Comparison of ENCODE assay signal across 18 cellular contexts in the genomic region with DNA sequence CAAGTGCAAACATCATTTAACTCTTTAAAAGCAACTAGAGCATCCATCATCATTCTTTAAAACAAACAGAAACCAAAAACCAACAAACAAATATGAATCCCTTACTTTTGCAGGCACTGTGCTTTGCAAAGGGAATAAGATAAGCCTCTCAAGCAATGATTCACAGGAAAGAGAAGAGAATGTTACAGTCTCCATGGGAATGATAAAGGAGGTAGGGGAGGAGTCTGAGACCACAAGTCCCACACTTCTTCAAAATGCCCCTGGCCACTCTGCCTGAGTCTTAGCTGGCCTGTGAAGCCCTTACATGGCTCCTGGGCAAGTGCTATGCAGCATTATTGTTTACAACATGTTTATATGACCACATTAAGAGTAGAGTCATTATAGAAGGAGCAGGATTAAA.
A peak's percentile ranks its signal among the peaks of the same experiment; 100 is the strongest.
DNase-seq lines count a peak whose midpoint lies in the region; ATAC-seq and TF ChIP-seq lines count a peak whose summit lies in the region.
"Had no signal": no experiment of that assay in that cellular context is flagged by ENCODE, and none has a peak within 500 bp of the region (broad histone marks: within the 10 kb centered on the region; RNA-seq: fewer than 3 reads in every experiment).

No MANE protein-coding gene starts in this region.

- H3K4me1 ChIP-seq in smooth muscle cell (ENCODE audit: low read depth) = peaks cover 13% of the 10 kb centered on the region

- intact Hi-C loops in posterior vena cava (cut with DNase I) = no loop called here

- H3K4me3 ChIP-seq in choroid plexus epithelial cell (ENCODE audit: low read depth, low read length) (no peak overlapping the region), smooth muscle cell (no peak overlapping the region)

- H3K27ac ChIP-seq in smooth muscle cell (ENCODE audit: low read depth) = peak overlapping the region; percentile 14
- H3K27ac ChIP-seq in substantia nigra (ENCODE audit: low read depth, low read length, poor library complexity, severe bottlenecking) = no peak overlapping the region

- H3F3A ChIP-seq in smooth muscle cell (ENCODE audit: low read depth) = no peaks in the 10 kb centered on the region

- H3K9ac ChIP-seq in smooth muscle cell (ENCODE audit: low read depth) = no peak overlapping the region

- H2AFZ ChIP-seq in smooth muscle cell (ENCODE audit: low read depth) = no peak overlapping the region

- no peak for ATAC-seq in stimulated activated naive CD8-positive, alpha-beta T cell treated with anti-CD3 and anti-CD28 coated beads, Interleukin-15, Interleukin-2, amounts not matched to agents 100 U/mL and 50 U/mL, for 24 hours
- ATAC-seq: effector memory CD8-positive, alpha-beta T cell; stimulated activated memory B cell treated with anti-CD40 and anti-IgM and Interleukin-4, amounts not matched to agents 10 μg/mL and 1 μg/mL and 100 μg/mL, for 72 hours had no signal

- H3K79me2 ChIP-seq in smooth muscle cell (ENCODE audit: low read depth) = no peaks in the 10 kb centered on the region

- peak; percentile 10 for DNase-seq in NCI-H510A treated with DMSO at 0.1 percent for 48 hours (lab: John Stamatoyannopoulos, UW)
- DNase-seq in NCI-H510A (lab: John Stamatoyannopoulos, UW) = no peak
- DNase-seq in NCI-H748 (lab: John Stamatoyannopoulos, UW; ENCODE audit: unreplicated experiment) = peak; percentile 68
- peak; percentile 44 for DNase-seq in choroid plexus epithelial cell (ENCODE audit: low read depth)
- no peak for DNase-seq in smooth muscle cell (lab: John Stamatoyannopoulos, UW; ENCODE audit: unreplicated experiment)
- DNase-seq in stimulated activated naive CD8-positive, alpha-beta T cell treated with anti-CD3 and anti-CD28 coated beads, Interleukin-15, Interleukin-2, amounts not matched to agents 100 U/mL and 50 U/mL, for 24 hours = no peak
- DNase-seq in posterior vena cava (ENCODE audit: low spot score) = no peak
- DNase-seq in substantia nigra (lab: John Stamatoyannopoulos, UW) = no peak
- DNase-seq: activated CD4-positive, CD25-positive, alpha-beta regulatory T cell; activated CD8-positive, alpha-beta memory T cell treated with anti-CD3 and anti-CD28 coated beads for 24 hours; CD8-positive, alpha-beta memory T cell; effector memory CD8-positive, alpha-beta T cell; H7; Kasumi-1; NCI-H2107; posterior cingulate gyrus; small intestine had no signal

- H4K20me1 ChIP-seq in smooth muscle cell (ENCODE audit: low read depth) = no peaks in the 10 kb centered on the region

- no peaks in the 10 kb centered on the region for H3K27me3 ChIP-seq in smooth muscle cell (ENCODE audit: low read depth)

- H3K36me3 ChIP-seq in smooth muscle cell (ENCODE audit: low read depth) = no peaks in the 10 kb centered on the region

- H3K9me3 ChIP-seq in smooth muscle cell (replicated peaks; ENCODE audit: low read depth) = no peaks in the 10 kb centered on the region

- H3K4me2 ChIP-seq in smooth muscle cell = peak overlapping the region; percentile 10

- TF ChIP-seq CTCF in choroid plexus epithelial cell (conservative IDR thresholded peaks at IDR 0.05; ENCODE audit: low read depth, low read length) (no peak), smooth muscle cell (IDR thresholded peaks at IDR 0.05; ENCODE audit: borderline replicate concordance, insufficient read depth, poor library complexity, severe bottlenecking) (no peak)

Comparison
In these comparisons a context has a peak if more than half of its experiments do, and no peak if none do; other contexts are left out.
1. DNase-seq: peak in NCI-H510A treated with DMSO at 0.1 percent for 48 hours (single experiment), NCI-H748 (single experiment) and choroid plexus epithelial cell (single experiment); none in NCI-H510A (single experiment), smooth muscle cell (single experiment), stimulated activated naive CD8-positive, alpha-beta T cell treated with anti-CD3 and anti-CD28 coated beads, Interleukin-15, Interleukin-2, amounts not matched to agents 100 U/mL and 50 U/mL, for 24 hours (single experiment), posterior vena cava (single experiment) and substantia nigra (0 of 49).